In genomic region chr21:42234026-42234425, GRCh38 we compare ENCODE assay signal across 9 cellular contexts. TPM values are rescaled to one million over a fixed set of nuclear protein-coding genes. Genes with fewer than 3 reads are reported as not detected.
DNase-seq lines count a peak whose midpoint lies in the region; FAIRE-seq and TF ChIP-seq lines count a peak whose summit lies in the region.
"Had no signal": no experiment of that assay in that cellular context is flagged by ENCODE, and none has a peak within 500 bp of the region (broad histone marks: within the 10 kb centered on the region; RNA-seq: fewer than 3 reads in every experiment).

No MANE protein-coding gene starts in this region.

- H3K9ac ChIP-seq in keratinocyte (ENCODE audit: control insufficient read depth, extremely low read depth, insufficient read depth, low read length) = peak overlapping the region; percentile 60
- H3K9ac ChIP-seq in subcutaneous abdominal adipose tissue (ENCODE audit: low read length in 5 of 5) = peak overlapping the region in 4 of 5 donors; percentile 2 to 63 (median 42)

- H3K9me1 ChIP-seq in keratinocyte (ENCODE audit: control insufficient read depth, extremely low read depth, insufficient read depth, low read length) = no peaks in the 10 kb centered on the region

- no peaks in the 10 kb centered on the region for H3K9me3 Mint-ChIP-seq in activated CD4-positive, alpha-beta memory T cell treated with anti-CD3 and anti-CD28 coated beads, Interleukin-2, amount 10 ng/mL, durations not matched to agents 7 days and 5 days

- H3K4me3 Mint-ChIP-seq in activated CD4-positive, alpha-beta memory T cell treated with anti-CD3 and anti-CD28 coated beads, Interleukin-2, amount 10 ng/mL, durations not matched to agents 7 days and 5 days = peak overlapping the region; percentile 63

- CTCF ChIA-PET in activated CD4-positive, alpha-beta memory T cell treated with anti-CD3 and anti-CD28 coated beads, Interleukin-2, amount 10 ng/mL, durations not matched to agents 7 days and 5 days (lab: Charles Lee) = interaction anchor here (0.6 to 3.6 kb wide), 10 partner anchors 9 to 89 kb away, joined by 3 to 44 read pairs (median 4); partner anchors contain the start of gene ABCG1

- FAIRE-seq in keratinocyte (lab: Jason Lieb, UNC) = no peak
- no peak for FAIRE-seq in frontal cortex (lab: Jason Lieb, UNC)

- H2AFZ ChIP-seq in keratinocyte (ENCODE audit: control insufficient read depth, low read length) = peak overlapping the region; percentile 50

- TF ChIP-seq CTCF in keratinocyte (optimal IDR thresholded peaks at IDR 0.05 in 1 of 3, IDR thresholded peaks at IDR 0.05 in 1 of 3, conservative IDR thresholded peaks at IDR 0.05 in 1 of 3; ENCODE audit: extremely low read depth in 1 of 3, insufficient read depth in 2 of 3, low read length in 3 of 3) = no peak

- POLR2A ChIA-PET in activated CD4-positive, alpha-beta memory T cell treated with anti-CD3 and anti-CD28 coated beads, Interleukin-2, amount 10 ng/mL, durations not matched to agents 7 days and 5 days (lab: Charles Lee) = interaction anchor here (0.7 to 8.9 kb wide), 26 partner anchors 8 to 871 kb away, joined by 3 to 246 read pairs (median 4); partner anchors contain the start of genes ABCG1 and UBASH3A

- peak overlapping the region; percentile 89 for H3K4me2 ChIP-seq in keratinocyte (ENCODE audit: control insufficient read depth, extremely low read depth, insufficient read depth, low read depth, low read length)

- peak overlapping the region; percentile 33 for H3K27ac ChIP-seq in keratinocyte (ENCODE audit: control insufficient read depth, insufficient read depth, low read length)
- peak overlapping the region; percentile 77 for H3K27ac ChIP-seq in subcutaneous abdominal adipose tissue (ENCODE audit: low read depth, low read length)

- no peaks in the 10 kb centered on the region for H3K27me3 Mint-ChIP-seq in activated CD4-positive, alpha-beta memory T cell treated with anti-CD3 and anti-CD28 coated beads, Interleukin-2, amount 10 ng/mL, durations not matched to agents 7 days and 5 days

- DNase-seq in NCI-H748 (lab: John Stamatoyannopoulos, UW; ENCODE audit: unreplicated experiment) (peak; percentile 31), NCI-H748 treated with DMSO at 0.1 percent for 48 hours (lab: John Stamatoyannopoulos, UW) (no peak), keratinocyte (ENCODE audit: low read depth, low spot score) (no peak), frontal cortex (ENCODE audit: low spot score in 2 of 2) (no peak), middle frontal gyrus (ENCODE audit: extremely low spot score, low spot score) (no peak), H4 (ENCODE audit: low spot score) (no peak)
- no peak for DNase-seq in activated CD4-positive, alpha-beta memory T cell treated with anti-CD3 and anti-CD28 coated beads, Interleukin-2, amount 10 ng/mL, durations not matched to agents 7 days and 5 days
- DNase-seq: GOT3 had no signal

- H3K9me3 ChIP-seq in keratinocyte (ENCODE audit: control insufficient read depth, low read depth, low read length) (no peaks in the 10 kb centered on the region), subcutaneous abdominal adipose tissue (ENCODE audit: control insufficient read depth in 5 of 5, low read length in 5 of 5) (no peaks in the 10 kb centered on the region)

- H3K36me3 ChIP-seq in keratinocyte (ENCODE audit: control insufficient read depth in 2 of 2, extremely low read depth in 1 of 2, insufficient read depth in 2 of 2, low read length in 2 of 2) (no peaks in the 10 kb centered on the region), subcutaneous abdominal adipose tissue (ENCODE audit: control insufficient read depth in 5 of 5, insufficient read depth in 5 of 5, low read length in 5 of 5) (no peaks in the 10 kb centered on the region)

- peaks cover 96% of the 10 kb centered on the region for H3K4me1 Mint-ChIP-seq in activated CD4-positive, alpha-beta memory T cell treated with anti-CD3 and anti-CD28 coated beads, Interleukin-2, amount 10 ng/mL, durations not matched to agents 7 days and 5 days

- H3K4me1 ChIP-seq in keratinocyte (ENCODE audit: control insufficient read depth, extremely low read depth, insufficient read depth, low read length) = peaks cover 35% of the 10 kb centered on the region
- peaks cover 30 to 93% (median 54%) of the 10 kb centered on the region in 5 donors for H3K4me1 ChIP-seq in subcutaneous abdominal adipose tissue (ENCODE audit: control insufficient read depth in 5 of 5, insufficient read depth in 5 of 5, low read length in 5 of 5)

- peaks cover 11% of the 10 kb centered on the region for H3K36me3 Mint-ChIP-seq in activated CD4-positive, alpha-beta memory T cell treated with anti-CD3 and anti-CD28 coated beads, Interleukin-2, amount 10 ng/mL, durations not matched to agents 7 days and 5 days (ENCODE audit: low read depth)

- peaks cover 4% of the 10 kb centered on the region for H3K27me3 ChIP-seq in keratinocyte (ENCODE audit: control insufficient read depth, extremely low read depth, insufficient read depth, low read length)
- peaks cover 0 to 9% (median 0%) of the 10 kb centered on the region in 5 donors for H3K27me3 ChIP-seq in subcutaneous abdominal adipose tissue (ENCODE audit: control insufficient read depth in 5 of 5, insufficient read depth in 4 of 5, low read length in 5 of 5)

- dilution Hi-C loops in keratinocyte (cut with MboI; ENCODE audit: extremely low pct_ligation_motif_present, low sequenced_read_pairs) = no loop called here

- no peaks in the 10 kb centered on the region for H4K20me1 ChIP-seq in keratinocyte (ENCODE audit: control insufficient read depth, extremely low read depth, insufficient read depth, low read length)

- H3K27ac Mint-ChIP-seq in activated CD4-positive, alpha-beta memory T cell treated with anti-CD3 and anti-CD28 coated beads, Interleukin-2, amount 10 ng/mL, durations not matched to agents 7 days and 5 days = peak overlapping the region; percentile 94

- H3K79me2 ChIP-seq in keratinocyte (ENCODE audit: control insufficient read depth, insufficient read depth, low read length) = no peaks in the 10 kb centered on the region

- peak overlapping the region in 1 of 3 experiments; percentile 51 for H3K4me3 ChIP-seq in keratinocyte (ENCODE audit: control insufficient read depth in 2 of 3, extremely low read depth in 1 of 3, insufficient read depth in 2 of 3, low read depth in 1 of 3, low read length in 3 of 3)
- H3K4me3 ChIP-seq in subcutaneous abdominal adipose tissue (ENCODE audit: low read depth in 1 of 5, low read length in 5 of 5) = peak overlapping the region in 4 of 5 donors; percentile 52 to 66 (median 61)

RNA-seq across cellular contexts. Expression of gene ABCG1, which starts 15.1 kb away (rescaled TPM):
- 10 to 100 TPM; 23.7 to 25.3 TPM for total RNA-seq in activated CD4-positive, alpha-beta memory T cell treated with anti-CD3 and anti-CD28 coated beads, Interleukin-2, amount 10 ng/mL, durations not matched to agents 7 days and 5 days
- polyA plus RNA-seq in keratinocyte = 3.3 to 3.6 TPM (median 3.5 TPM) in 3 replicates
- polyA plus RNA-seq in keratinocyte (2011; ENCODE audit: low read depth) = 32.8 TPM
- polyA plus RNA-seq in keratinocyte (2011; cell fraction: cytosol; rRNA removed) = 3.0 and 3.2 TPM in 2 replicates
- polyA plus RNA-seq in keratinocyte (2011; cell fraction: nucleus; rRNA removed) = 12.1 and 13.2 TPM in 2 replicates
- 2.9 and 41.9 TPM in 2 replicates for polyA plus RNA-seq in keratinocyte (2012; ENCODE audit: low replicate concordance)
- 4.9 to 6.8 TPM (median 6.3 TPM) in 3 replicates for polyA minus RNA-seq in keratinocyte
- 4.2 TPM for polyA minus RNA-seq in keratinocyte (2011; cell fraction: cytosol; rRNA and poly(A)+ RNA removed)
- 13.3 and 14.7 TPM in 2 replicates for polyA minus RNA-seq in keratinocyte (2011; cell fraction: nucleus; rRNA and poly(A)+ RNA removed)
- total RNA-seq in frontal cortex = 13.0 TPM
- total RNA-seq in H4 (2014; rRNA removed; shearing (Covaris generic)) = 7.8 and 9.0 TPM in 2 replicates
